Comparison of ENCODE assay signal across 10 cellular contexts in the genomic region with DNA sequence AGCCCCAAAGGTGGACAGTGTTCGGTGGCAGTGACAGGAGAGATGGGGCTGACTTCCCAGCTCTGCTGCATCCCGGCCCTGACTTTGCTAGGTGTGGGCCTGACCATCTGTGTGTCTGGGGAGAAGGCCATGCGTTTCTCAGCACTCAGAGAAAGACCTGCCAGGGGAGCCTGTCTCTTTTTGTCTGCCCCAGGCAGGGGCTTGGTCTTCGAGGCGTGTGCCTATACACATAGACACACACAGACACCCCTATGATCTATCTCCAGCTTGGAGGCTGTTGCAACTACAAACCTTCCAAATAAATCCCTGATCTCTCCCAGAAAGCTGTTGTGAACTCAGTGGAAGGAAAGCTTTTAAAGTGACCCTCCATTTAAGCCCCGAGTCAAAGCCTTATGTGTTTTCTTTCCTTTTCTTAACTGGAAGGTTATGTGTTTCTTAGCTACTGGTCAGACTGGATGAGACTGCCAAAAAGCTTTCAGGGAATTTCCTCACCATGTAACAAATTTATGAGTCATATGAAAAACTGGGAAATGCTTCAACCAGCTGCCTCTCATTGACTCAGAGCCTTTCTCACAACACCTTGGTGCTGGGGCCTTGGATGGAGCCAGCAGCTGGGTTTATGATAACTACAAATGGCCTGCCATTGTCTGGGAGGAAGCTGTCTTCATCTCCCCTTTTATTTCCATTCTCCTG.
DNase-seq lines count a peak whose midpoint lies in the region; ATAC-seq, FAIRE-seq and TF ChIP-seq lines count a peak whose summit lies in the region.
"Had no signal": no experiment of that assay in that cellular context is flagged by ENCODE, and none has a peak within 500 bp of the region (broad histone marks: within the 10 kb centered on the region; RNA-seq: fewer than 3 reads in every experiment).

No MANE protein-coding gene starts in this region.

- TF ChIP-seq POLR2A in GM12891 (IDR thresholded peaks at IDR 0.05; ENCODE audit: low read depth, low read length) = no peak

- TF ChIP-seq CTCF in brain microvascular endothelial cell (IDR thresholded peaks at IDR 0.05; ENCODE audit: low read depth, low read length, missing control alignments) (no peak), keratinocyte (optimal IDR thresholded peaks at IDR 0.05 in 1 of 3, IDR thresholded peaks at IDR 0.05 in 1 of 3, conservative IDR thresholded peaks at IDR 0.05 in 1 of 3; ENCODE audit: extremely low read depth in 1 of 3, insufficient read depth in 2 of 3, low read length in 3 of 3) (no peak)

- H3K4me1 ChIP-seq in keratinocyte (ENCODE audit: control insufficient read depth, extremely low read depth, insufficient read depth, low read length) = peaks cover 74% of the 10 kb centered on the region
- peaks cover 0 to 17% (median 5%) of the 10 kb centered on the region in 5 donors for H3K4me1 ChIP-seq in subcutaneous abdominal adipose tissue (ENCODE audit: control insufficient read depth in 5 of 5, insufficient read depth in 5 of 5, low read length in 5 of 5)
- H3K4me1 ChIP-seq: right lobe of liver had no signal

- DNase-seq in HS-27A (ENCODE audit: low read depth) (peak; percentile 89), brain microvascular endothelial cell (peak; percentile 92), keratinocyte (ENCODE audit: low read depth, low spot score) (no peak), HEK293T (ENCODE audit: extremely low spot score) (no peak), GM12891 (ENCODE audit: insufficient read length, low spot score) (no peak)
- no peak for DNase-seq in activated T-cell treated with anti-CD3 and anti-CD28 coated beads, Interleukin-2, amount 50 U/mL, for 24 hours
- DNase-seq: right lobe of liver had no signal

- no peak for ATAC-seq in HG02642 (IDR thresholded peaks at IDR 0.05; ENCODE audit: poor library complexity, unreplicated experiment)

- no peaks in the 10 kb centered on the region for H3K36me3 ChIP-seq in brain microvascular endothelial cell (replicated peaks)
- no peaks in the 10 kb centered on the region for H3K36me3 ChIP-seq in keratinocyte (ENCODE audit: control insufficient read depth in 2 of 2, extremely low read depth in 1 of 2, insufficient read depth in 2 of 2, low read length in 2 of 2)
- no peaks in the 10 kb centered on the region for H3K36me3 ChIP-seq in subcutaneous abdominal adipose tissue (ENCODE audit: control insufficient read depth in 5 of 5, insufficient read depth in 5 of 5, low read length in 5 of 5)
- H3K36me3 ChIP-seq: right lobe of liver had no signal

- H3K9me3 Mint-ChIP-seq in activated T-cell treated with anti-CD3 and anti-CD28 coated beads, Interleukin-2, amount 50 U/mL, for 24 hours = no peaks in the 10 kb centered on the region

- H3K36me3 Mint-ChIP-seq in activated T-cell treated with anti-CD3 and anti-CD28 coated beads, Interleukin-2, amount 50 U/mL, for 24 hours (ENCODE audit: low read depth) = no peaks in the 10 kb centered on the region

- H3K27me3 Mint-ChIP-seq in activated T-cell treated with anti-CD3 and anti-CD28 coated beads, Interleukin-2, amount 50 U/mL, for 24 hours = peaks cover 17% of the 10 kb centered on the region

- peak overlapping the region; percentile 94 for H3K9ac ChIP-seq in keratinocyte (ENCODE audit: control insufficient read depth, extremely low read depth, insufficient read depth, low read length)
- H3K9ac ChIP-seq in subcutaneous abdominal adipose tissue (ENCODE audit: low read length in 5 of 5) = peak overlapping the region in 3 of 5 donors; percentile 4 to 32 (median 16)

- H3K27me3 ChIP-seq in brain microvascular endothelial cell (replicated peaks) (no peaks in the 10 kb centered on the region), keratinocyte (ENCODE audit: control insufficient read depth, extremely low read depth, insufficient read depth, low read length) (no peaks in the 10 kb centered on the region), subcutaneous abdominal adipose tissue (ENCODE audit: control insufficient read depth in 5 of 5, insufficient read depth in 4 of 5, low read length in 5 of 5) (peaks cover 0 to 23% (median 4%) of the 10 kb centered on the region in 5 donors)
- H3K27me3 ChIP-seq: right lobe of liver had no signal

- no peak overlapping the region for H3K4me3 Mint-ChIP-seq in activated T-cell treated with anti-CD3 and anti-CD28 coated beads, Interleukin-2, amount 50 U/mL, for 24 hours

- in situ Hi-C loops in brain microvascular endothelial cell (cut with HindIII; ENCODE audit: low pct_ligation_motif_present, low sequenced_read_pairs) = no loop called here

- peak overlapping the region; percentile 95 for H3K4me2 ChIP-seq in keratinocyte (ENCODE audit: control insufficient read depth, extremely low read depth, insufficient read depth, low read depth, low read length)

- no peak overlapping the region for H3K27ac Mint-ChIP-seq in activated T-cell treated with anti-CD3 and anti-CD28 coated beads, Interleukin-2, amount 50 U/mL, for 24 hours

- no peaks in the 10 kb centered on the region for H3K79me2 ChIP-seq in keratinocyte (ENCODE audit: control insufficient read depth, insufficient read depth, low read length)

- dilution Hi-C loops in keratinocyte (cut with MboI; ENCODE audit: extremely low pct_ligation_motif_present, low sequenced_read_pairs) = no loop called here

- H3K27ac ChIP-seq in brain microvascular endothelial cell (peak overlapping the region; percentile 77), keratinocyte (ENCODE audit: control insufficient read depth, insufficient read depth, low read length) (peak overlapping the region; percentile 100), subcutaneous abdominal adipose tissue (ENCODE audit: low read depth, low read length) (peak overlapping the region; percentile 57)
- H3K27ac ChIP-seq: right lobe of liver had no signal

- no peaks in the 10 kb centered on the region for H3K9me1 ChIP-seq in keratinocyte (ENCODE audit: control insufficient read depth, extremely low read depth, insufficient read depth, low read length)

- H3K4me3 ChIP-seq in brain microvascular endothelial cell (ENCODE audit: low read depth, low read length) (no peak overlapping the region), keratinocyte (ENCODE audit: control insufficient read depth in 2 of 3, extremely low read depth in 1 of 3, insufficient read depth in 2 of 3, low read depth in 1 of 3, low read length in 3 of 3) (peak overlapping the region in 2 of 3 experiments; percentile 60 to 64), subcutaneous abdominal adipose tissue (ENCODE audit: low read depth in 1 of 5, low read length in 5 of 5) (no peak overlapping the region)
- H3K4me3 ChIP-seq: right lobe of liver had no signal

- CTCF ChIA-PET in HEK293T (lab: Yijun Ruan, JAX) = interaction anchor here (1.0 to 1.5 kb wide), 2 partner anchors 14 to 21 kb away, joined by 5 to 7 read pairs; no protein-coding TSS in a partner anchor

- POLR2A ChIA-PET in HEK293T (lab: Yijun Ruan, JAX) = interaction anchor here (1.1 kb wide), 1 partner anchor 861 kb away, joined by 3 read pairs; the partner anchor contains the start of gene GTPBP2

- no peaks in the 10 kb centered on the region for H3K4me1 Mint-ChIP-seq in activated T-cell treated with anti-CD3 and anti-CD28 coated beads, Interleukin-2, amount 50 U/mL, for 24 hours (ENCODE audit: low read depth)

- H4K20me1 ChIP-seq in keratinocyte (ENCODE audit: control insufficient read depth, extremely low read depth, insufficient read depth, low read length) = no peaks in the 10 kb centered on the region

- FAIRE-seq in keratinocyte (lab: Jason Lieb, UNC) (peak; percentile 86), GM12891 (lab: Jason Lieb, UNC) (no peak)
- FAIRE-seq: colon had no signal

- peak overlapping the region; percentile 65 for H2AFZ ChIP-seq in keratinocyte (ENCODE audit: control insufficient read depth, low read length)

- H3K9me3 ChIP-seq in keratinocyte (ENCODE audit: control insufficient read depth, low read depth, low read length) (no peaks in the 10 kb centered on the region), subcutaneous abdominal adipose tissue (ENCODE audit: control insufficient read depth in 5 of 5, low read length in 5 of 5) (no peaks in the 10 kb centered on the region)
- H3K9me3 ChIP-seq: right lobe of liver had no signal

TF ChIP-seq in HEK293T, 16 proteins besides CTCF, POLR2A, EP300 and RAD21 (continues in another document):
- TF ChIP-seq FOXK2 (IDR thresholded peaks at IDR 0.05) (no peak), ELF4 (IDR thresholded peaks at IDR 0.05) (no peak), SP1 (IDR thresholded peaks at IDR 0.05) (no peak), SUZ12 (IDR thresholded peaks at IDR 0.05) (no peak), TARDBP (IDR thresholded peaks at IDR 0.05) (no peak), LEF1 (IDR thresholded peaks at IDR 0.05; ENCODE audit: borderline replicate concordance) (no peak), ZNF384 (IDR thresholded peaks at IDR 0.05) (no peak), FOXA1 (IDR thresholded peaks at IDR 0.05) (no peak)
- TF ChIP-seq, protein P1, sequence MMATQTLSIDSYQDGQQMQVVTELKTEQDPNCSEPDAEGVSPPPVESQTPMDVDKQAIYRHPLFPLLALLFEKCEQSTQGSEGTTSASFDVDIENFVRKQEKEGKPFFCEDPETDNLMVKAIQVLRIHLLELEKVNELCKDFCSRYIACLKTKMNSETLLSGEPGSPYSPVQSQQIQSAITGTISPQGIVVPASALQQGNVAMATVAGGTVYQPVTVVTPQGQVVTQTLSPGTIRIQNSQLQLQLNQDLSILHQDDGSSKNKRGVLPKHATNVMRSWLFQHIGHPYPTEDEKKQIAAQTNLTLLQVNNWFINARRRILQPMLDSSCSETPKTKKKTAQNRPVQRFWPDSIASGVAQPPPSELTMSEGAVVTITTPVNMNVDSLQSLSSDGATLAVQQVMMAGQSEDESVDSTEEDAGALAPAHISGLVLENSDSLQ (IDR thresholded peaks at IDR 0.05) = no peak

TF ChIP-seq in GM12891, 5 proteins besides CTCF, POLR2A, EP300 and RAD21:
- TF ChIP-seq SPI1 (IDR thresholded peaks at IDR 0.05; ENCODE audit: low read depth, low read length) = no peak
- no peak for TF ChIP-seq POLR2AphosphoS5 (IDR thresholded peaks at IDR 0.05; ENCODE audit: low read depth, low read length)
- TF ChIP-seq TAF1 (IDR thresholded peaks at IDR 0.05; ENCODE audit: low read depth, low read length) = no peak
- no peak for TF ChIP-seq POU2F2 (IDR thresholded peaks at IDR 0.05; ENCODE audit: low read depth, low read length)
- no peak for TF ChIP-seq PAX5 (IDR thresholded peaks at IDR 0.05; ENCODE audit: insufficient read depth, low read length, severe bottlenecking)

Comparison
In these comparisons a context has a peak if more than half of its experiments do, and no peak if none do; other contexts are left out.
1. DNase-seq: peak in HS-27A (single experiment) and brain microvascular endothelial cell (single experiment); none in keratinocyte (single experiment), activated T-cell treated with anti-CD3 and anti-CD28 coated beads, Interleukin-2, amount 50 U/mL, for 24 hours (single experiment), HEK293T (single experiment) and GM12891 (single experiment).
2. H3K4me3 ChIP-seq: peak in keratinocyte (2 of 3); none in brain microvascular endothelial cell (single experiment) and subcutaneous abdominal adipose tissue (0 of 5).
3. Peak in every context shown above with its lines, with median percentiles within 50 percentile points of each other: H3K27ac ChIP-seq.